8 cellular contexts compared by ENCODE assay signal in genomic region chr9:70438341-70438924, GRCh38. TPM values are rescaled to one million over a fixed set of nuclear protein-coding genes. Genes with fewer than 3 reads are reported as not detected.
DNase-seq lines count a peak whose midpoint lies in the region; ATAC-seq and TF ChIP-seq lines count a peak whose summit lies in the region.

No MANE protein-coding gene starts in this region.

- no peaks in the 10 kb centered on the region for H3K9me3 ChIP-seq in PC-9 (ENCODE audit: insufficient read depth, low read depth)
- no peaks in the 10 kb centered on the region for H3K9me3 ChIP-seq in esophagus muscularis mucosa

- TF ChIP-seq EP300 in esophagus muscularis mucosa (IDR thresholded peaks at IDR 0.05): peak; percentile 89

- intact Hi-C loops in PC-9 (cut with micrococcal nuclease; ENCODE audit: unreplicated experiment): loop anchor here (5.0 kb wide), 1 partner anchor 39 kb away; no protein-coding TSS in a partner anchor
- intact Hi-C loops in esophagus muscularis mucosa (cut with DNase I): no loop called here

- no TSS peak for BruUV-seq in PC-9 (replicated peaks; lab: Mats Ljungman, UMichigan)

- H3F3A ChIP-seq in PC-9 (ENCODE audit: insufficient read depth, low read depth): no peaks in the 10 kb centered on the region

- H3K27me3 ChIP-seq in PC-9 (ENCODE audit: insufficient read depth, low read depth) (no peaks in the 10 kb centered on the region), esophagus muscularis mucosa (no peaks in the 10 kb centered on the region)

- no peaks in the 10 kb centered on the region for H3K9me3 Mint-ChIP-seq in osteocyte (ENCODE audit: unreplicated experiment)

- no peaks in the 10 kb centered on the region for H3K27me3 Mint-ChIP-seq in osteocyte (ENCODE audit: unreplicated experiment)

- POLR2A ChIA-PET in PC-9 (lab: Charles Lee; ENCODE audit: unreplicated experiment): interaction anchor here (0.7 kb wide), 1 partner anchor 1317 kb away, joined by 7 read pairs; no protein-coding TSS in a partner anchor

- H4K20me1 ChIP-seq in PC-9 (ENCODE audit: insufficient read depth): no peaks in the 10 kb centered on the region

- H3K4me1 ChIP-seq in PC-9 (replicated peaks; ENCODE audit: insufficient read depth) (peaks cover 17% of the 10 kb centered on the region), esophagus muscularis mucosa (peaks cover 41 to 61% (median 57%) of the 10 kb centered on the region in 4 donors)

- CTCF ChIA-PET in PC-9 (lab: Charles Lee): no interaction called here

- TF ChIP-seq CTCF in PC-9 (conservative IDR thresholded peaks at IDR 0.05): no peak
- no peak for TF ChIP-seq CTCF in esophagus muscularis mucosa (IDR thresholded peaks at IDR 0.05)
- no peak for TF ChIP-seq CTCF in osteocyte (IDR thresholded peaks at IDR 0.05)

- H3K4me1 Mint-ChIP-seq in osteocyte (ENCODE audit: unreplicated experiment): peaks cover 58% of the 10 kb centered on the region

- no peak overlapping the region for H3K4me3 ChIP-seq in PC-9
- H3K4me3 ChIP-seq in esophagus muscularis mucosa: no peak overlapping the region

- peak overlapping the region; percentile 15; the same call in 1 of the 2 replicates for H3K4me2 ChIP-seq in PC-9

- H2AFZ ChIP-seq in PC-9: no peak overlapping the region

- H3K27ac ChIP-seq in PC-9 (no peak overlapping the region), esophagus muscularis mucosa (replicated peaks in 1 of 4) (peak overlapping the region; percentile 60 to 73 (median 66))

- no peaks in the 10 kb centered on the region for H3K36me3 ChIP-seq in PC-9 (ENCODE audit: low read depth)
- H3K36me3 ChIP-seq in esophagus muscularis mucosa: no peaks in the 10 kb centered on the region

- WGBS in esophagus muscularis mucosa: 64% methylated on average over 3 of the region's 3 CpGs

- no peaks in the 10 kb centered on the region for H3K79me2 ChIP-seq in PC-9 (ENCODE audit: low read depth)

- no peak overlapping the region for H3K4me3 Mint-ChIP-seq in osteocyte (ENCODE audit: unreplicated experiment)

- H3K27ac Mint-ChIP-seq in osteocyte (ENCODE audit: unreplicated experiment): peak overlapping the region; percentile 85

- TF ChIP-seq POLR2A in esophagus muscularis mucosa (IDR thresholded peaks at IDR 0.05; ENCODE audit: low read depth): no peak

- H3K36me3 Mint-ChIP-seq in osteocyte (ENCODE audit: unreplicated experiment): no peaks in the 10 kb centered on the region

- peak; percentile 81 for DNase-seq in EH (ENCODE audit: low read depth)
- DNase-seq in PC-9: peak in 1 of 2 experiments; percentile 15
- no peak for DNase-seq in esophagus muscularis mucosa (ENCODE audit: extremely low spot score)
- DNase-seq in osteocyte (ENCODE audit: extremely low spot score, unreplicated experiment): no peak
- no peak for DNase-seq in NCI-H526 treated with DMSO at 0.1 percent for 48 hours (lab: John Stamatoyannopoulos, UW)
- DNase-seq in NCI-H524 treated with DMSO at 0.1 percent for 48 hours (lab: John Stamatoyannopoulos, UW): no peak
- DNase-seq in stimulated activated CD4-positive, alpha-beta T cell treated with anti-CD3 and anti-CD28 coated beads, Interleukin-2, amount 100 ng/mL, for 24 hours: no peak

- no peaks in the 10 kb centered on the region for H3K9me2 ChIP-seq in PC-9 (ENCODE audit: insufficient read depth)

- ATAC-seq in GM19467 (IDR thresholded peaks at IDR 0.05; ENCODE audit: unreplicated experiment): no peak

RNA-seq across cellular contexts. Expression of gene KLF9, which starts 24.0 kb away (rescaled TPM):
- total RNA-seq in PC-9 (2021): 7.0 and 9.2 TPM in 2 replicates
- total RNA-seq in esophagus muscularis mucosa: 100 to 1,000 TPM; 143 to 209 (median 184) TPM
- total RNA-seq in osteocyte: 83.4 and 85.3 TPM in 2 replicates
